ENCODE assay signal across 8 cellular contexts in the genomic region with DNA sequence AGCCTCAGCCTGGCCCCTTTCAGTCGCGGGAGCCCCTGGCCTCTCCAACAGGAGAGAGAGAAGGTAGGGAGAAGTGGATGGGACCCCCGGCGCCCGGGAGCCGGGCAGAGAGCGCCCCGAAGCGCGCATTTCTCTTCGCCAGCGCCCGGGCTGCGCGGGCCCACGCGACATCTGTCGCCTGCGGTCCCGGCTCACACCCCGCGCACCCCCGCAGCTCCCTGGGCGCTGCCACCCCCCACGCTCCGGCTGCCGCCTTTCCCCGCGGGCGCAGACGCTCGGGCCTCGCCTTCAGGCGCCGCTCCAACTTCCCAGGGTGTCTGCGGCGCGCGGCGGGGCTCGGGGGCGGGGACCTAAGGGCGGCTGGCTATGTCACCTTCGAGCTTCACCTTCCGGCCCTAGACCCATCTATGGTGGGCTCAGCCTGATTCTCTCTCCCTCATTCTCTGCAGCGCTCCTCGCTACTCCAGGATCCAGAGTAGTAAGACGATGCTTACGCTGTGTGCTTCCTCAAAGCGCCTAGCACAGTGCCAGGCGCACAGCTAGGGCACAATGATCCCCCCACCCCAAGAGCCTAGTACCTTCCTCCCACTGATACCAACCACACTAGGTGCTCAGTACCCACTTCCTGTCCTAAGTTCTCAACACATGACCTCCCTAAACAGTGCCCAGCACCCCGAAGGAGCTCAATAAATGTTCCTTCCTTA. TPM values are rescaled to one million over a fixed set of nuclear protein-coding genes. Genes with fewer than 3 reads are reported as not detected.
DNase-seq lines count a peak whose midpoint lies in the region; TF ChIP-seq lines count a peak whose summit lies in the region.

No MANE protein-coding gene starts in this region.

- H3K9me3 ChIP-seq in SU-DHL-6 (ENCODE audit: insufficient read depth, low read length) (no peaks in the 10 kb centered on the region), spleen (peaks cover 0 to 5% (median under 1%) of the 10 kb centered on the region in 8 donors)

- H3K4me3 Mint-ChIP-seq in glutamatergic neuron (ENCODE audit: unreplicated experiment) = peak overlapping the region; percentile 100
- H3K4me3 Mint-ChIP-seq in activated T-helper 2 cell treated with anti-CD3 and anti-CD28 coated beads, Interferon-gamma antibody, Interleukin-2, Interleukin-4, amounts not matched to agents 10 μg/mL and 5 μg/mL and 100 μg/mL, durations not matched to agents 14 hours and 24 hours and 36 hours (ENCODE audit: low read depth) = no peak overlapping the region

- H3K4me2 ChIP-seq in SU-DHL-6 (ENCODE audit: low read depth, low read length, poor library complexity, severe bottlenecking) = peak overlapping the region; percentile 52

- H3K27me3 Mint-ChIP-seq in glutamatergic neuron (ENCODE audit: unreplicated experiment) = peaks cover 47% of the 10 kb centered on the region
- peaks cover 70% of the 10 kb centered on the region for H3K27me3 Mint-ChIP-seq in activated T-helper 2 cell treated with anti-CD3 and anti-CD28 coated beads, Interferon-gamma antibody, Interleukin-2, Interleukin-4, amounts not matched to agents 10 μg/mL and 5 μg/mL and 100 μg/mL, durations not matched to agents 14 hours and 24 hours and 36 hours (ENCODE audit: low read depth)

- H3K27me3 ChIP-seq in SU-DHL-6 (ENCODE audit: low read length) (0 out of 2 replicates have a peak, but pooled peaks cover 2% of the 10 kb centered on the region), spleen (replicated peaks in 1 of 7) (peaks cover 0 to 100% (median 80%) of the 10 kb centered on the region in 7 donors)

- TF ChIP-seq CTCF in SU-DHL-6 (IDR thresholded peaks at IDR 0.05; ENCODE audit: insufficient read depth, low read length, poor library complexity, severe bottlenecking) (no peak), glutamatergic neuron (IDR thresholded peaks at IDR 0.05; ENCODE audit: partially characterized antibody, unreplicated experiment) (no peak), spleen (IDR thresholded peaks at IDR 0.05 in 8 of 11, conservative IDR thresholded peaks at IDR 0.05 in 3 of 11) (no peak)

- no peak overlapping the region for H3K27ac ChIP-seq in SU-DHL-6 (ENCODE audit: low read depth, low read length)
- no peak overlapping the region for H3K27ac ChIP-seq in spleen

- H3K79me2 ChIP-seq in SU-DHL-6 (ENCODE audit: insufficient read depth, low read length) = no peaks in the 10 kb centered on the region

- H3K4me3 ChIP-seq in SU-DHL-6 (ENCODE audit: insufficient read depth, low read length, poor library complexity, severe bottlenecking) (peak overlapping the region; percentile 43), spleen (peak overlapping the region in 7 of 8 donors; percentile 3 to 68 (median 23))

- no peaks in the 10 kb centered on the region for H3F3A ChIP-seq in SU-DHL-6 (ENCODE audit: insufficient read depth)

- peaks cover 12% of the 10 kb centered on the region for H3K9me3 Mint-ChIP-seq in glutamatergic neuron (ENCODE audit: unreplicated experiment)
- H3K9me3 Mint-ChIP-seq in activated T-helper 2 cell treated with anti-CD3 and anti-CD28 coated beads, Interferon-gamma antibody, Interleukin-2, Interleukin-4, amounts not matched to agents 10 μg/mL and 5 μg/mL and 100 μg/mL, durations not matched to agents 14 hours and 24 hours and 36 hours = peaks cover 2% of the 10 kb centered on the region

- no peak for TF ChIP-seq POLR2A in spleen (IDR thresholded peaks at IDR 0.05)

- in situ Hi-C loops in KBM-7 (cut with MboI; ENCODE audit: low pct_unique_long_range_greater_than_20kb, low sequenced_read_pairs) = no loop called here

- peak; percentile 19 for DNase-seq in activated CD4-positive, alpha-beta T cell treated with anti-CD3 and anti-CD28 coated beads for 48 hours
- no peak for DNase-seq in activated CD4-positive, alpha-beta T cell treated with anti-CD3 and anti-CD28 coated beads, Interleukin-2, amount 50 U/mL, for 1 hour
- DNase-seq in glutamatergic neuron = peak; percentile 40
- peak; percentile 62 for DNase-seq in spleen
- DNase-seq in activated T-helper 2 cell treated with anti-CD3 and anti-CD28 coated beads, Interferon-gamma antibody, Interleukin-2, Interleukin-4, amounts not matched to agents 10 μg/mL and 5 μg/mL and 100 μg/mL, durations not matched to agents 14 hours and 24 hours and 36 hours (ENCODE audit: low spot score) = no peak
- DNase-seq in mesenteric fat pad (ENCODE audit: low spot score) = no peak
- no peak for DNase-seq in KBM-7

- H3K9me2 ChIP-seq in SU-DHL-6 (replicated peaks; ENCODE audit: insufficient read depth, low read length) = no peaks in the 10 kb centered on the region

- H4K20me1 ChIP-seq in SU-DHL-6 (ENCODE audit: low read depth, low read length) = no peaks in the 10 kb centered on the region

- peak overlapping the region; percentile 6 for H3K27ac Mint-ChIP-seq in glutamatergic neuron (ENCODE audit: unreplicated experiment)
- no peak overlapping the region for H3K27ac Mint-ChIP-seq in activated T-helper 2 cell treated with anti-CD3 and anti-CD28 coated beads, Interferon-gamma antibody, Interleukin-2, Interleukin-4, amounts not matched to agents 10 μg/mL and 5 μg/mL and 100 μg/mL, durations not matched to agents 14 hours and 24 hours and 36 hours

- WGBS in spleen, 5 donors = 2 to 8% (median 3%) methylated on average over 10 to 52 of the region's 52 CpGs

- no peaks in the 10 kb centered on the region for H3K36me3 Mint-ChIP-seq in glutamatergic neuron (ENCODE audit: unreplicated experiment)
- H3K36me3 Mint-ChIP-seq in activated T-helper 2 cell treated with anti-CD3 and anti-CD28 coated beads, Interferon-gamma antibody, Interleukin-2, Interleukin-4, amounts not matched to agents 10 μg/mL and 5 μg/mL and 100 μg/mL, durations not matched to agents 14 hours and 24 hours and 36 hours (ENCODE audit: low read depth) = peaks cover 4% of the 10 kb centered on the region

- H3K9ac ChIP-seq in SU-DHL-6 (ENCODE audit: low read length) = peak overlapping the region; percentile 43

- peaks cover 25 to 50% (median 42%) of the 10 kb centered on the region in 6 donors for H3K4me1 ChIP-seq in spleen

- peak overlapping the region; percentile 40 for H2AFZ ChIP-seq in SU-DHL-6 (ENCODE audit: low read depth, low read length, severe bottlenecking)

- H3K36me3 ChIP-seq in SU-DHL-6 (ENCODE audit: low read length) (no peaks in the 10 kb centered on the region), spleen (no peaks in the 10 kb centered on the region)

- peaks cover 22% of the 10 kb centered on the region for H3K4me1 Mint-ChIP-seq in glutamatergic neuron (ENCODE audit: low read depth, unreplicated experiment)
- H3K4me1 Mint-ChIP-seq in activated T-helper 2 cell treated with anti-CD3 and anti-CD28 coated beads, Interferon-gamma antibody, Interleukin-2, Interleukin-4, amounts not matched to agents 10 μg/mL and 5 μg/mL and 100 μg/mL, durations not matched to agents 14 hours and 24 hours and 36 hours (ENCODE audit: low read depth) = peaks cover 14% of the 10 kb centered on the region

- intact Hi-C loops in spleen (cut with DNase I; ENCODE audit: low total_unique reads) = no loop called here
- intact Hi-C loops in activated T-helper 2 cell treated with anti-CD3 and anti-CD28 coated beads, Interferon-gamma antibody, Interleukin-2, Interleukin-4, amounts not matched to agents 10 μg/mL and 5 μg/mL and 100 μg/mL, durations not matched to agents 14 hours and 24 hours and 36 hours (cut with micrococcal nuclease) = loop anchor here (10.0 kb wide), 1 partner anchor 175 kb away; no protein-coding TSS in a partner anchor

RNA-seq across cellular contexts. Expression of a gene that starts 1.6 kb away (rescaled TPM):
- total RNA-seq in glutamatergic neuron (ENCODE audit: unreplicated experiment) (2.4 TPM), spleen (under 1 TPM in 6 of 7 donors, not detected in 1; 0.13 to 0.58 (median 0.40) TPM), mesenteric fat pad (not detected)
- polyA plus RNA-seq in spleen = under 1 TPM; 0.07 to 0.76 (median 0.13) TPM
- not detected in 2 replicates for total RNA-seq in activated T-helper 2 cell treated with anti-CD3 and anti-CD28 coated beads, Interferon-gamma antibody, Interleukin-2, Interleukin-4, amounts not matched to agents 10 μg/mL and 5 μg/mL and 100 μg/mL, durations not matched to agents 14 hours and 24 hours and 36 hours

RNA-seq across cellular contexts. Expression of a gene that starts 31.1 kb away (rescaled TPM):
- total RNA-seq in glutamatergic neuron (ENCODE audit: unreplicated experiment) (16.2 TPM), spleen (10 to 100 TPM; 10.5 to 17.3 (median 14.0) TPM), mesenteric fat pad (12.8 TPM)
- 1 to 10 TPM; 2.2 to 4.2 (median 3.6) TPM for polyA plus RNA-seq in spleen
- total RNA-seq in activated T-helper 2 cell treated with anti-CD3 and anti-CD28 coated beads, Interferon-gamma antibody, Interleukin-2, Interleukin-4, amounts not matched to agents 10 μg/mL and 5 μg/mL and 100 μg/mL, durations not matched to agents 14 hours and 24 hours and 36 hours = 3.3 and 3.5 TPM in 2 replicates

Comparison
In these comparisons a context has a peak if more than half of its experiments do, and no peak if none do; other contexts are left out.
1. DNase-seq: peak in activated CD4-positive, alpha-beta T cell treated with anti-CD3 and anti-CD28 coated beads for 48 hours (single experiment), glutamatergic neuron (single experiment) and spleen (single experiment); none in activated CD4-positive, alpha-beta T cell treated with anti-CD3 and anti-CD28 coated beads, Interleukin-2, amount 50 U/mL, for 1 hour (single experiment), activated T-helper 2 cell treated with anti-CD3 and anti-CD28 coated beads, Interferon-gamma antibody, Interleukin-2, Interleukin-4, amounts not matched to agents 10 μg/mL and 5 μg/mL and 100 μg/mL, durations not matched to agents 14 hours and 24 hours and 36 hours (single experiment), mesenteric fat pad (single experiment) and KBM-7 (single experiment).